Comparison of ENCODE assay signal across 9 cellular contexts in genomic region chr4:74932832-74933561, GRCh38. TPM values are rescaled to one million over a fixed set of nuclear protein-coding genes. Genes with fewer than 3 reads are reported as not detected.
DNase-seq lines count a peak whose midpoint lies in the region; ATAC-seq and TF ChIP-seq lines count a peak whose summit lies in the region.
"Had no signal": no experiment of that assay in that cellular context is flagged by ENCODE, and none has a peak within 500 bp of the region (broad histone marks: within the 10 kb centered on the region; RNA-seq: fewer than 3 reads in every experiment).

A gene with protein sequence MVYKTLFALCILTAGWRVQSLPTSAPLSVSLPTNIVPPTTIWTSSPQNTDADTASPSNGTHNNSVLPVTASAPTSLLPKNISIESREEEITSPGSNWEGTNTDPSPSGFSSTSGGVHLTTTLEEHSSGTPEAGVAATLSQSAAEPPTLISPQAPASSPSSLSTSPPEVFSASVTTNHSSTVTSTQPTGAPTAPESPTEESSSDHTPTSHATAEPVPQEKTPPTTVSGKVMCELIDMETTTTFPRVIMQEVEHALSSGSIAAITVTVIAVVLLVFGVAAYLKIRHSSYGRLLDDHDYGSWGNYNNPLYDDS (plus strand): TSS chr4:74933116. CDS start chr4:74933328, 212 bp downstream.

- peak; percentile 75 for TF ChIP-seq CTCF in LNCAP (IDR thresholded peaks at IDR 0.05)

- H3K9me3 ChIP-seq in SK-N-MC (ENCODE audit: low read depth, low read length) = no peaks in the 10 kb centered on the region

- H3K4me3 ChIP-seq in H7 (ENCODE audit: insufficient read depth, low read depth, low read length) (peak within 1 kb of the TSS; percentile 53), SK-N-MC (peak within 1 kb of the TSS; percentile 89)
- H3K4me3 ChIP-seq: BLaER1 treated with 17β-estradiol and CSF1 and Interleukin-3, amounts not matched to agents 10 nM and 100 nM had no signal

- ATAC-seq in left lobe of liver = peak; percentile 94

- peaks cover 26% of the 10 kb centered on the region for H3K27me3 ChIP-seq in H7 (ENCODE audit: control insufficient read depth, insufficient read depth, low read length)
- H3K27me3 ChIP-seq: BLaER1 treated with 17β-estradiol and CSF1 and Interleukin-3, amounts not matched to agents 10 nM and 100 nM had no signal

- peak within 1 kb of the TSS; percentile 56 for H3K9ac ChIP-seq in SK-N-MC (ENCODE audit: insufficient read length)
- H3K9ac ChIP-seq: BLaER1 treated with 17β-estradiol and CSF1 and Interleukin-3, amounts not matched to agents 10 nM and 100 nM had no signal

- H3K36me3 ChIP-seq in H7 (replicated peaks; ENCODE audit: control insufficient read depth, insufficient read depth, low read length) (no peaks in the 10 kb centered on the region), SK-N-MC (ENCODE audit: insufficient read depth, low read length) (no peaks in the 10 kb centered on the region)
- H3K36me3 ChIP-seq: BLaER1 treated with 17β-estradiol and CSF1 and Interleukin-3, amounts not matched to agents 10 nM and 100 nM had no signal

- no peak within 1 kb of the TSS for H3K27ac ChIP-seq in SK-N-MC
- H3K27ac ChIP-seq: BLaER1 treated with 17β-estradiol and CSF1 and Interleukin-3, amounts not matched to agents 10 nM and 100 nM had no signal

- DNase-seq in NCI-H2081 (lab: John Stamatoyannopoulos, UW) = peak; percentile 69 to 77
- no peak for DNase-seq in NCI-H2081 treated with DMSO at 0.1 percent for 48 hours (lab: John Stamatoyannopoulos, UW)
- peak; percentile 92 for DNase-seq in H7
- no peak for DNase-seq in SK-N-MC (ENCODE audit: low read depth, low spot score)
- DNase-seq in cortex of kidney (lab: John Stamatoyannopoulos, UW) = peak; percentile 16
- peak; percentile 71 for DNase-seq in left lobe of liver (ENCODE audit: low spot score)
- DNase-seq in stimulated activated CD4-positive, alpha-beta T cell treated with anti-CD3 and anti-CD28 coated beads, Interleukin-2, amount 100 ng/mL, for 48 hours = peak; percentile 33 to 49

RNA-seq across cellular contexts. Expression of the gene that starts here (rescaled TPM):
- 2.5 TPM in 2 replicates for total RNA-seq in H7 (2014; rRNA removed; shearing (Covaris generic))
- total RNA-seq in left lobe of liver = 0.40 TPM

Comparison
In these comparisons a context has a peak if more than half of its experiments do, and no peak if none do; other contexts are left out.
1. DNase-seq: peak in NCI-H2081 (2 of 2), H7 (single experiment), cortex of kidney (single experiment) and stimulated activated CD4-positive, alpha-beta T cell treated with anti-CD3 and anti-CD28 coated beads, Interleukin-2, amount 100 ng/mL, for 48 hours (2 of 2); none in NCI-H2081 treated with DMSO at 0.1 percent for 48 hours (single experiment) and SK-N-MC (single experiment).
2. Peak in DNase-seq and ATAC-seq in left lobe of liver; RNA of the gene not detected or under 1 TPM.